ENCODE assay signal across 2 cellular contexts in the genomic region with DNA sequence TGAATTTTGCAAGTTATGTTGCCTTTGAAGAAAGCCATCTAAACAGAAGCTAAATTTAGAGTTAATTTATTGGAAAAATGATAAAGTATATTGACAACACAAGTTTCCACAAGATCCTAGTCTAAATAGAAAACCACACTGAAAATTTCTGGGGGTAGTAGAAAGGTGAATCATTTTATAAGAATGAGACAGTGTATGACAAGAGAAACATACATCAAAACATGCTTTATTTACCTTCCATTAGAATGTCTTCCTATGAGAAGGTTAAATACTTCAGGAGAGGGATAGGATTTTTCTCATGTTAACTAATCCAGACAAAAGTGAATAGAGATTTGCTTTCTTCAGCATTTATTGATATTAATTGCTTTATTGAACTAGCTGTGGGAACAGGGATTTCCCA.
TF ChIP-seq lines count a peak whose summit lies in the region.

No MANE protein-coding gene starts in this region.

TF ChIP-seq in IMR-90, 13 proteins besides CTCF, POLR2A, EP300 and RAD21:
- TF ChIP-seq MXI1 (IDR thresholded peaks at IDR 0.05; ENCODE audit: borderline replicate concordance, low read depth, low read length) (no peak), RCOR1 (IDR thresholded peaks at IDR 0.05; ENCODE audit: insufficient replicate concordance, low read length) (no peak), CEBPB (IDR thresholded peaks at IDR 0.05; ENCODE audit: low read depth, low read length) (no peak), FOS (IDR thresholded peaks at IDR 0.05; ENCODE audit: low read depth, low read length) (no peak), SMC3 (IDR thresholded peaks at IDR 0.05; ENCODE audit: low read depth, low read length) (no peak), CHD1 (IDR thresholded peaks at IDR 0.05; ENCODE audit: low read depth, low read length) (no peak), MAFK (IDR thresholded peaks at IDR 0.05; ENCODE audit: low read depth, low read length) (no peak), MAZ (IDR thresholded peaks at IDR 0.05; ENCODE audit: borderline replicate concordance, low read depth, low read length) (no peak)
- TF ChIP-seq, protein P1, sequence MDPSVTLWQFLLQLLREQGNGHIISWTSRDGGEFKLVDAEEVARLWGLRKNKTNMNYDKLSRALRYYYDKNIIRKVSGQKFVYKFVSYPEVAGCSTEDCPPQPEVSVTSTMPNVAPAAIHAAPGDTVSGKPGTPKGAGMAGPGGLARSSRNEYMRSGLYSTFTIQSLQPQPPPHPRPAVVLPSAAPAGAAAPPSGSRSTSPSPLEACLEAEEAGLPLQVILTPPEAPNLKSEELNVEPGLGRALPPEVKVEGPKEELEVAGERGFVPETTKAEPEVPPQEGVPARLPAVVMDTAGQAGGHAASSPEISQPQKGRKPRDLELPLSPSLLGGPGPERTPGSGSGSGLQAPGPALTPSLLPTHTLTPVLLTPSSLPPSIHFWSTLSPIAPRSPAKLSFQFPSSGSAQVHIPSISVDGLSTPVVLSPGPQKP (IDR thresholded peaks at IDR 0.05; ENCODE audit: borderline replicate concordance, low read depth, low read length) = no peak
- TF ChIP-seq, protein P2, sequence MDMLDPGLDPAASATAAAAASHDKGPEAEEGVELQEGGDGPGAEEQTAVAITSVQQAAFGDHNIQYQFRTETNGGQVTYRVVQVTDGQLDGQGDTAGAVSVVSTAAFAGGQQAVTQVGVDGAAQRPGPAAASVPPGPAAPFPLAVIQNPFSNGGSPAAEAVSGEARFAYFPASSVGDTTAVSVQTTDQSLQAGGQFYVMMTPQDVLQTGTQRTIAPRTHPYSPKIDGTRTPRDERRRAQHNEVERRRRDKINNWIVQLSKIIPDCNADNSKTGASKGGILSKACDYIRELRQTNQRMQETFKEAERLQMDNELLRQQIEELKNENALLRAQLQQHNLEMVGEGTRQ (IDR thresholded peaks at IDR 0.05; ENCODE audit: low read depth, low read length) = no peak

TF ChIP-seq in K562, 482 proteins besides CTCF, POLR2A, EP300 and RAD21:
- TF ChIP-seq ZNF561 (CRISPR knock-in tag; conservative IDR thresholded peaks at IDR 0.05) = no peak
- TF ChIP-seq, protein P3, sequence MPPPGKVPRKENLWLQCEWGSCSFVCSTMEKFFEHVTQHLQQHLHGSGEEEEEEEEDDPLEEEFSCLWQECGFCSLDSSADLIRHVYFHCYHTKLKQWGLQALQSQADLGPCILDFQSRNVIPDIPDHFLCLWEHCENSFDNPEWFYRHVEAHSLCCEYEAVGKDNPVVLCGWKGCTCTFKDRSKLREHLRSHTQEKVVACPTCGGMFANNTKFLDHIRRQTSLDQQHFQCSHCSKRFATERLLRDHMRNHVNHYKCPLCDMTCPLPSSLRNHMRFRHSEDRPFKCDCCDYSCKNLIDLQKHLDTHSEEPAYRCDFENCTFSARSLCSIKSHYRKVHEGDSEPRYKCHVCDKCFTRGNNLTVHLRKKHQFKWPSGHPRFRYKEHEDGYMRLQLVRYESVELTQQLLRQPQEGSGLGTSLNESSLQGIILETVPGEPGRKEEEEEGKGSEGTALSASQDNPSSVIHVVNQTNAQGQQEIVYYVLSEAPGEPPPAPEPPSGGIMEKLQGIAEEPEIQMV (tag; conservative IDR thresholded peaks at IDR 0.05; ENCODE audit: low read depth) = no peak
- TF ChIP-seq, protein P4, sequence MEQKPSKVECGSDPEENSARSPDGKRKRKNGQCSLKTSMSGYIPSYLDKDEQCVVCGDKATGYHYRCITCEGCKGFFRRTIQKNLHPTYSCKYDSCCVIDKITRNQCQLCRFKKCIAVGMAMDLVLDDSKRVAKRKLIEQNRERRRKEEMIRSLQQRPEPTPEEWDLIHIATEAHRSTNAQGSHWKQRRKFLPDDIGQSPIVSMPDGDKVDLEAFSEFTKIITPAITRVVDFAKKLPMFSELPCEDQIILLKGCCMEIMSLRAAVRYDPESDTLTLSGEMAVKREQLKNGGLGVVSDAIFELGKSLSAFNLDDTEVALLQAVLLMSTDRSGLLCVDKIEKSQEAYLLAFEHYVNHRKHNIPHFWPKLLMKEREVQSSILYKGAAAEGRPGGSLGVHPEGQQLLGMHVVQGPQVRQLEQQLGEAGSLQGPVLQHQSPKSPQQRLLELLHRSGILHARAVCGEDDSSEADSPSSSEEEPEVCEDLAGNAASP (IDR thresholded peaks at IDR 0.05) = no peak
TF ChIP-seq in K562: peak in this region for 0.
